7 cellular contexts compared by ENCODE assay signal in genomic region chr2:11983401-11983800, GRCh38.
"Had no signal": no experiment of that assay in that cellular context is flagged by ENCODE, and none has a peak within 500 bp of the region (broad histone marks: within the 10 kb centered on the region; RNA-seq: fewer than 3 reads in every experiment).

No MANE protein-coding gene starts in this region.

- H3K27ac Mint-ChIP-seq: GM23338, H9 had no signal

- DNase-seq: H9, HCEC 1CT, KG1 had no signal

- H3K9me3 Mint-ChIP-seq: GM23338 had no signal

- H3K27ac ChIP-seq: HL-60 had no signal

- H3K4me2 ChIP-seq: GM23338 had no signal

- H3K4me3 ChIP-seq: GM23338, K562 had no signal

- ATAC-seq: GM23338, HepG2, K562 had no signal

- H2AFZ ChIP-seq: GM23338 had no signal

- H3K4me3 Mint-ChIP-seq: GM23338, H9 had no signal
